2 cellular contexts compared by ENCODE assay signal in genomic region chr14:73526036-73526984, GRCh38.
TF ChIP-seq lines count a peak whose summit lies in the region.

No MANE protein-coding gene starts in this region.

TF ChIP-seq in GM23338, 12 proteins besides CTCF, POLR2A, EP300 and RAD21:
- no peak for TF ChIP-seq NANOG (IDR thresholded peaks at IDR 0.05; ENCODE audit: borderline replicate concordance)
- TF ChIP-seq ZNF114 (CRISPR knock-in tag; IDR thresholded peaks at IDR 0.05): no peak
- TF ChIP-seq ETS1 (IDR thresholded peaks at IDR 0.05): no peak
- TF ChIP-seq EZH2phosphoT487 (IDR thresholded peaks at IDR 0.05; ENCODE audit: unreplicated experiment): no peak
- TF ChIP-seq CREB1 (CRISPR knock-in tag; IDR thresholded peaks at IDR 0.05; ENCODE audit: low read depth): no peak
- TF ChIP-seq EZH2 (IDR thresholded peaks at IDR 0.05; ENCODE audit: low read depth, unreplicated experiment): no peak
- no peak for TF ChIP-seq JUNB (IDR thresholded peaks at IDR 0.05; ENCODE audit: unreplicated experiment)
- TF ChIP-seq POLR2AphosphoS5 (IDR thresholded peaks at IDR 0.05; ENCODE audit: low read depth): no peak
- TF ChIP-seq ZNF462 (CRISPR knock-in tag; IDR thresholded peaks at IDR 0.05): no peak
- no peak for TF ChIP-seq ZNF331 (CRISPR knock-in tag; IDR thresholded peaks at IDR 0.05; ENCODE audit: low read depth)
- TF ChIP-seq STAT1 (IDR thresholded peaks at IDR 0.05; ENCODE audit: unreplicated experiment): no peak

TF ChIP-seq in K562, 482 proteins besides CTCF, POLR2A, EP300 and RAD21:
- TF ChIP-seq RFX5 (IDR thresholded peaks at IDR 0.05; ENCODE audit: low read depth, low read length): no peak
- TF ChIP-seq JUND (IDR thresholded peaks at IDR 0.05; ENCODE audit: borderline replicate concordance, low read depth, low read length): no peak
- no peak for TF ChIP-seq JUND (tag; IDR thresholded peaks at IDR 0.05; ENCODE audit: borderline replicate concordance, low read depth, low read length)
- TF ChIP-seq ELF4 (CRISPR knock-in tag; IDR thresholded peaks at IDR 0.05): no peak
- TF ChIP-seq POLR2H (tag; IDR thresholded peaks at IDR 0.05; ENCODE audit: low read depth): no peak
- no peak for TF ChIP-seq FOXP4 (CRISPR knock-in tag; IDR thresholded peaks at IDR 0.05; ENCODE audit: borderline replicate concordance)
- no peak for TF ChIP-seq ZNF77 (CRISPR knock-in tag; IDR thresholded peaks at IDR 0.05)
- TF ChIP-seq ZNF707 (CRISPR knock-in tag; conservative IDR thresholded peaks at IDR 0.05): no peak
- TF ChIP-seq FOXM1 (IDR thresholded peaks at IDR 0.05; ENCODE audit: low read depth): no peak
- TF ChIP-seq FOXM1 (CRISPR knock-in tag; IDR thresholded peaks at IDR 0.05; ENCODE audit: low read depth): no peak
- TF ChIP-seq ZNF449 (CRISPR knock-in tag; IDR thresholded peaks at IDR 0.05): no peak
- no peak for TF ChIP-seq ZNF644 (tag; IDR thresholded peaks at IDR 0.05; ENCODE audit: low read depth)
- no peak for TF ChIP-seq ILK (tag; IDR thresholded peaks at IDR 0.05; ENCODE audit: borderline replicate concordance, low read depth)
- no peak for TF ChIP-seq MXI1 (IDR thresholded peaks at IDR 0.05; ENCODE audit: low read depth, low read length)
